ENCODE assay signal across 15 cellular contexts in genomic region chr2:69489793-69490192, GRCh38. TPM values are rescaled to one million over a fixed set of nuclear protein-coding genes. Genes with fewer than 3 reads are reported as not detected.
DNase-seq lines count a peak whose midpoint lies in the region; ATAC-seq and TF ChIP-seq lines count a peak whose summit lies in the region.
"Had no signal": no experiment of that assay in that cellular context is flagged by ENCODE, and none has a peak within 500 bp of the region (broad histone marks: within the 10 kb centered on the region; RNA-seq: fewer than 3 reads in every experiment).

No MANE protein-coding gene starts in this region.

- TF ChIP-seq CTCF in CD8-positive, alpha-beta T cell (IDR thresholded peaks at IDR 0.05), result no peak
- TF ChIP-seq CTCF in omental fat pad (IDR thresholded peaks at IDR 0.05) (no peak), adrenal gland (IDR thresholded peaks at IDR 0.05) (no peak)

- no peaks in the 10 kb centered on the region for H3K4me1 ChIP-seq in CD8-positive, alpha-beta T cell (ENCODE audit: insufficient read depth, low read length)
- H3K4me1 ChIP-seq in CD4-positive, alpha-beta memory T cell (ENCODE audit: insufficient read depth, low read length), result peaks cover 15% of the 10 kb centered on the region
- peaks cover 0 to 10% of the 10 kb centered on the region in 2 donors for H3K4me1 ChIP-seq in adrenal gland (replicated peaks in 1 of 2)
- H3K4me1 ChIP-seq: thyroid gland had no signal

- intact Hi-C loops in CD8-positive, alpha-beta T cell (cut with DNase I, micrococcal nuclease), result no loop called here
- intact Hi-C loops in dendritic cell treated with granulocyte-macrophage colony-stimulating factor and Interleukin-4, amounts not matched to agents 40 ng/mL and 50 ng/mL, for 4 days (cut with micrococcal nuclease), result no loop called here
- intact Hi-C loops in CD4-positive, alpha-beta memory T cell (cut with micrococcal nuclease), result no loop called here
- intact Hi-C loops in adrenal gland (cut with DNase I), result no loop called here

- H3K27me3 Mint-ChIP-seq in CD8-positive, alpha-beta T cell (ENCODE audit: low read depth), result no peaks in the 10 kb centered on the region
- no peaks in the 10 kb centered on the region for H3K27me3 Mint-ChIP-seq in dendritic cell treated with granulocyte-macrophage colony-stimulating factor and Interleukin-4, amounts not matched to agents 40 ng/mL and 50 ng/mL, for 4 days
- H3K27me3 Mint-ChIP-seq in CD4-positive, alpha-beta memory T cell, result no peaks in the 10 kb centered on the region

- TF ChIP-seq POLR2A in adrenal gland (IDR thresholded peaks at IDR 0.05), result no peak

- H3K27ac ChIP-seq in CD8-positive, alpha-beta T cell (ENCODE audit: low read depth, low read length), result no peak overlapping the region
- no peak overlapping the region for H3K27ac ChIP-seq in CD4-positive, alpha-beta memory T cell (ENCODE audit: low read depth, low read length)
- peak overlapping the region in 2 of 5 donors; percentile 23 to 57 for H3K27ac ChIP-seq in adrenal gland
- H3K27ac ChIP-seq: C4-2B, VCaP had no signal

- no peak for DNase-seq in CD8-positive, alpha-beta T cell
- peak; percentile 71 for DNase-seq in MV-4-11 (lab: John Stamatoyannopoulos, UW)
- DNase-seq in omental fat pad (ENCODE audit: low spot score), result no peak
- DNase-seq in AML-193 (lab: John Stamatoyannopoulos, UW), result no peak
- no peak for DNase-seq in CD4-positive, alpha-beta memory T cell
- no peak for DNase-seq in adrenal gland
- DNase-seq: activated CD8-positive, alpha-beta memory T cell treated with anti-CD3 and anti-CD28 coated beads, Interleukin-2, amount 50 U/mL, for 4 hours; NCI-H1694 treated with DMSO at 0.1 percent for 48 hours; NCI-H524; retina; thyroid gland had no signal

- H3K36me3 ChIP-seq in CD8-positive, alpha-beta T cell (ENCODE audit: insufficient read depth, low read length), result peaks cover 24% of the 10 kb centered on the region
- H3K36me3 ChIP-seq in CD4-positive, alpha-beta memory T cell (ENCODE audit: insufficient read depth, low read length), result peaks cover 30% of the 10 kb centered on the region
- peaks cover 0 to 12% of the 10 kb centered on the region in 2 donors for H3K36me3 ChIP-seq in adrenal gland (replicated peaks in 1 of 2)

- H3K27ac Mint-ChIP-seq in CD8-positive, alpha-beta T cell, result peak overlapping the region; percentile 64
- H3K27ac Mint-ChIP-seq in dendritic cell treated with granulocyte-macrophage colony-stimulating factor and Interleukin-4, amounts not matched to agents 40 ng/mL and 50 ng/mL, for 4 days, result peak overlapping the region; percentile 34
- peak overlapping the region in 3 of 7 donors; percentile 6 to 54 (median 10) for H3K27ac Mint-ChIP-seq in CD4-positive, alpha-beta memory T cell

- H3K4me3 Mint-ChIP-seq in CD8-positive, alpha-beta T cell, result no peak overlapping the region
- H3K4me3 Mint-ChIP-seq in dendritic cell treated with granulocyte-macrophage colony-stimulating factor and Interleukin-4, amounts not matched to agents 40 ng/mL and 50 ng/mL, for 4 days, result no peak overlapping the region
- no peak overlapping the region for H3K4me3 Mint-ChIP-seq in CD4-positive, alpha-beta memory T cell
- H3K4me3 Mint-ChIP-seq: neural crest cell had no signal

- POLR2A ChIA-PET in CD8-positive, alpha-beta T cell (lab: Charles Lee), result no interaction called here
- POLR2A ChIA-PET in CD4-positive, alpha-beta memory T cell (lab: Charles Lee; ENCODE audit: partially characterized antibody), result no interaction called here

- WGBS in adrenal gland, 4 donors, result 71 to 86% (median 78%) methylated on average over 6 of the region's 6 CpGs

- H3K9me3 ChIP-seq in CD8-positive, alpha-beta T cell (ENCODE audit: low read length), result no peaks in the 10 kb centered on the region
- no peaks in the 10 kb centered on the region for H3K9me3 ChIP-seq in CD4-positive, alpha-beta memory T cell (ENCODE audit: control insufficient read depth in 1 of 2, low read length in 2 of 2)
- no peaks in the 10 kb centered on the region for H3K9me3 ChIP-seq in adrenal gland (replicated peaks in 1 of 3)
- H3K9me3 ChIP-seq: thyroid gland had no signal

- no peaks in the 10 kb centered on the region for H3K27me3 ChIP-seq in CD8-positive, alpha-beta T cell (ENCODE audit: insufficient read depth, low read length)
- no peaks in the 10 kb centered on the region for H3K27me3 ChIP-seq in CD4-positive, alpha-beta memory T cell (ENCODE audit: insufficient read depth, low read length)
- no peaks in the 10 kb centered on the region for H3K27me3 ChIP-seq in adrenal gland
- H3K27me3 ChIP-seq: thyroid gland had no signal

- no peak for ATAC-seq in CD8-positive, alpha-beta T cell
- peak; percentile 68 for ATAC-seq in omental fat pad (ENCODE audit: low FRiP score)

- peaks cover 16% of the 10 kb centered on the region for H3K4me1 Mint-ChIP-seq in CD8-positive, alpha-beta T cell (ENCODE audit: low read depth)
- peaks cover 15% of the 10 kb centered on the region for H3K4me1 Mint-ChIP-seq in dendritic cell treated with granulocyte-macrophage colony-stimulating factor and Interleukin-4, amounts not matched to agents 40 ng/mL and 50 ng/mL, for 4 days (ENCODE audit: low read depth)
- H3K4me1 Mint-ChIP-seq in CD4-positive, alpha-beta memory T cell, result peaks cover 10 to 29% (median 19%) of the 10 kb centered on the region in 4 donors

- no peak overlapping the region for H3K4me3 ChIP-seq in CD8-positive, alpha-beta T cell (ENCODE audit: low read depth, low read length)
- H3K4me3 ChIP-seq in CD4-positive, alpha-beta memory T cell (ENCODE audit: low read length in 2 of 2), result no peak overlapping the region
- H3K4me3 ChIP-seq in adrenal gland, result no peak overlapping the region
- H3K4me3 ChIP-seq: thyroid gland had no signal

- H3K36me3 Mint-ChIP-seq in CD8-positive, alpha-beta T cell, result peaks cover 74% of the 10 kb centered on the region
- H3K36me3 Mint-ChIP-seq in dendritic cell treated with granulocyte-macrophage colony-stimulating factor and Interleukin-4, amounts not matched to agents 40 ng/mL and 50 ng/mL, for 4 days (ENCODE audit: low read depth), result peaks cover 82% of the 10 kb centered on the region
- H3K36me3 Mint-ChIP-seq in CD4-positive, alpha-beta memory T cell, result peaks cover 58 to 75% of the 10 kb centered on the region in 2 donors

- no peaks in the 10 kb centered on the region for H3K9me3 Mint-ChIP-seq in CD8-positive, alpha-beta T cell
- H3K9me3 Mint-ChIP-seq in dendritic cell treated with granulocyte-macrophage colony-stimulating factor and Interleukin-4, amounts not matched to agents 40 ng/mL and 50 ng/mL, for 4 days, result no peaks in the 10 kb centered on the region
- peaks cover 0 to 5% (median 0%) of the 10 kb centered on the region in 8 donors for H3K9me3 Mint-ChIP-seq in CD4-positive, alpha-beta memory T cell
- H3K9me3 Mint-ChIP-seq: neural crest cell had no signal

- CTCF ChIA-PET in CD8-positive, alpha-beta T cell (lab: Charles Lee), result no interaction called here
- CTCF ChIA-PET in CD4-positive, alpha-beta memory T cell (lab: Charles Lee; ENCODE audit: partially characterized antibody), result no interaction called here

RNA-seq across cellular contexts. Expression of gene NFU1, which starts 52.6 kb away (rescaled TPM):
- 10 to 100 TPM; 28.4 to 33.8 TPM for total RNA-seq in CD8-positive, alpha-beta T cell
- 10 to 100 TPM; 36.5 to 84.8 (median 47.3) TPM for total RNA-seq in omental fat pad
- 10 to 100 TPM; 23.9 to 27.0 TPM for total RNA-seq in CD4-positive, alpha-beta memory T cell
- 10 to 100 TPM; 65.4 to 96.1 TPM for polyA plus RNA-seq in CD4-positive, alpha-beta memory T cell
- 100 to 1,000 TPM in 1 of 8 donors, 10 to 100 TPM in 7; 47.3 to 117 (median 53.7) TPM for total RNA-seq in adrenal gland
- 10 to 100 TPM; 55.3 to 85.8 (median 58.8) TPM for polyA plus RNA-seq in adrenal gland
